In genomic region chr6:113936093-113936934, GRCh38 we compare ENCODE assay signal across 8 cellular contexts. TPM values are rescaled to one million over a fixed set of nuclear protein-coding genes. Genes with fewer than 3 reads are reported as not detected.
DNase-seq lines count a peak whose midpoint lies in the region; ATAC-seq and TF ChIP-seq lines count a peak whose summit lies in the region.

No MANE protein-coding gene starts in this region.

- TF ChIP-seq POLR2A in stomach (IDR thresholded peaks at IDR 0.05) = no peak

- ATAC-seq in GM19467 (IDR thresholded peaks at IDR 0.05; ENCODE audit: unreplicated experiment) (peak; percentile 80), HG03442 (IDR thresholded peaks at IDR 0.05; ENCODE audit: unreplicated experiment) (peak; percentile 91)

- peak; percentile 61 for DNase-seq in DMS79 treated with DMSO at 0.1 percent for 48 hours (lab: John Stamatoyannopoulos, UW)
- DNase-seq in NCI-H345 treated with DMSO at 0.1 percent for 48 hours (lab: John Stamatoyannopoulos, UW; ENCODE audit: unreplicated experiment) = peak; percentile 62
- DNase-seq in astrocyte of the cerebellum (ENCODE audit: low read depth) = peak; percentile 52
- DNase-seq in iPS-NIHi11 (ENCODE audit: low spot score) = peak; percentile 42
- no peak for DNase-seq in stomach
- no peak for DNase-seq in stimulated activated CD4-positive, alpha-beta T cell treated with anti-CD3 and anti-CD28 coated beads, Interleukin-4, amount 100 ng/mL, for 4 hours

- intact Hi-C loops in stomach (cut with DNase I; ENCODE audit: low total_unique reads) = no loop called here

- no peak overlapping the region for H3K27ac ChIP-seq in stomach

- TF ChIP-seq CTCF in astrocyte of the cerebellum (IDR thresholded peaks at IDR 0.05; ENCODE audit: low read depth, low read length, missing control alignments) (peak; percentile 67), stomach (IDR thresholded peaks at IDR 0.05) (peak in 5 of 7 experiments; percentile 43 to 78 (median 67))

- no peaks in the 10 kb centered on the region for H3K4me1 ChIP-seq in stomach

- H3K27me3 ChIP-seq in stomach = no peaks in the 10 kb centered on the region

- in situ Hi-C loops in astrocyte of the cerebellum (cut with HindIII; ENCODE audit: low sequenced_read_pairs) = no loop called here

- no peaks in the 10 kb centered on the region for H3K9me3 ChIP-seq in stomach

- 78 to 84% (median 81%) methylated on average over 6 of the region's 6 CpGs for WGBS in stomach, 5 donors

- peaks cover 7 to 42% (median 36%) of the 10 kb centered on the region in 4 donors for H3K36me3 ChIP-seq in stomach

- TF ChIP-seq EP300 in stomach (IDR thresholded peaks at IDR 0.05) = no peak

- H3K4me3 ChIP-seq in astrocyte of the cerebellum (ENCODE audit: low read depth, low read length) = no peak overlapping the region
- H3K4me3 ChIP-seq in stomach = no peak overlapping the region

RNA-seq across cellular contexts. Expression of gene HDAC2, which starts 34.6 kb away (rescaled TPM):
- 100 to 1,000 TPM in 1 of 5 donors, 10 to 100 TPM in 4; 11.0 to 106 (median 65.6) TPM for total RNA-seq in stomach
- 10 to 100 TPM; 53.4 to 61.3 (median 53.5) TPM for polyA plus RNA-seq in stomach

Comparison
In these comparisons a context has a peak if more than half of its experiments do, and no peak if none do; other contexts are left out.
1. DNase-seq: peak in DMS79 treated with DMSO at 0.1 percent for 48 hours (single experiment), NCI-H345 treated with DMSO at 0.1 percent for 48 hours (single experiment), astrocyte of the cerebellum (single experiment) and iPS-NIHi11 (single experiment); none in stomach (single experiment) and stimulated activated CD4-positive, alpha-beta T cell treated with anti-CD3 and anti-CD28 coated beads, Interleukin-4, amount 100 ng/mL, for 4 hours (0 of 2).